In the genomic region with DNA sequence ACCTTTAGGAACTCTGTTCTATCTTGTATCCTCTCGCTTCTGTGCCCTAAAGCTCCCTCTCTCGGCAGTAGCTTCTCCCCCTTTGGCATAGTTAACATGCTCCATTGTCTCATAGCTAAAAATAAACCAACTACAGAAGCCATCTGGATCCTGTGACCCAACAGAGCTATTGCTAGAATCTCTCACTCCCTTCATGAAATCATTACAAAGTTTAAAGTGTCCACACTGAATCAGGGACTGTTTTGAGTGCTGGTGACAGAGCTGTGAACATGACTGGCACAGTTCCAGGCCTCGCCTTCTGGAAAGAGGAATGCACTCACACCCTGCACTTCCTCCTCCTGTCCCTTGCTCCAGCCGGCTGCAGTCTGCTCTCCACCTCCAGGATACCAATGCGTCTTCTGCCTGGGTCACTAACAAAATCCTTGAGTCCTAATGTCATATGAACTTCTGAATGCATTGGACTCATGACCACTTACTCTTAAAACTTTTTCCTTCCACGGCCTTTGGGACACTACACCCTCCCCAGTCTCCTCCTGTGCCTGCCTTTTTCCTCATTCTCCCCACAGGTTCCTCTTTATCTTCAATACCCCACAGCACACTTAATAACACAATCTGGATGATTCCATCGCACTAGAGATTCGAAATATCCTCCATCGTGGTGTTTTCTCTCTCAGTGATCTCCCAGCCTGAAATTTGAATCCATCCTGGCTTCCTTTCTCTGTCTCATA, we compare ENCODE assay signal across 1 cellular context.
TF ChIP-seq lines count a peak whose summit lies in the region.

No MANE protein-coding gene starts in this region.

TF ChIP-seq in HCT116, 20 proteins besides CTCF, POLR2A, EP300 and RAD21 (continued from another document):
- TF ChIP-seq REST (IDR thresholded peaks at IDR 0.05; ENCODE audit: low read depth) (no peak), SIN3A (IDR thresholded peaks at IDR 0.05; ENCODE audit: low read depth) (no peak), POLR2AphosphoS5 (IDR thresholded peaks at IDR 0.05; ENCODE audit: low read depth, low read length) (no peak), ZNF274 (IDR thresholded peaks at IDR 0.05; ENCODE audit: low read depth, low read length) (no peak), TCF7L2 (IDR thresholded peaks at IDR 0.05; ENCODE audit: borderline replicate concordance, extremely low read depth, insufficient read depth, insufficient read length) (no peak), ZFX (IDR thresholded peaks at IDR 0.05) (no peak), SRF (IDR thresholded peaks at IDR 0.05; ENCODE audit: low read depth) (no peak)
TF ChIP-seq in HCT116: peak in this region for 0.
